ENCODE assay signal across 8 cellular contexts in genomic region chr4:26081795-26082498, GRCh38.
DNase-seq lines count a peak whose midpoint lies in the region; ATAC-seq and TF ChIP-seq lines count a peak whose summit lies in the region.

No MANE protein-coding gene starts in this region.

- H3K4me1 ChIP-seq in neural progenitor cell, result no peaks in the 10 kb centered on the region

- H3K27ac ChIP-seq in AG04450 (ENCODE audit: low read depth, low read length), result no peak overlapping the region
- H3K27ac ChIP-seq in neural progenitor cell, result no peak overlapping the region

- H3K27me3 Mint-ChIP-seq in T-helper 2 cell treated with Interferon-gamma antibody and Interleukin-4, amounts not matched to agents 5 μg/mL and 100 μg/mL, for 36 hours (ENCODE audit: low read depth), result no peaks in the 10 kb centered on the region
- peaks cover 2% of the 10 kb centered on the region for H3K27me3 Mint-ChIP-seq in neural progenitor cell (ENCODE audit: insufficient read depth, low read depth)

- no peaks in the 10 kb centered on the region for H3F3A ChIP-seq in neural progenitor cell (ENCODE audit: low read depth)

- H3K9me3 Mint-ChIP-seq in T-helper 2 cell treated with Interferon-gamma antibody and Interleukin-4, amounts not matched to agents 5 μg/mL and 100 μg/mL, for 36 hours, result peaks cover 9% of the 10 kb centered on the region
- H3K9me3 Mint-ChIP-seq in neural progenitor cell, result peaks cover 2% of the 10 kb centered on the region

- peaks cover 68% of the 10 kb centered on the region for H3K4me1 Mint-ChIP-seq in T-helper 2 cell treated with Interferon-gamma antibody and Interleukin-4, amounts not matched to agents 5 μg/mL and 100 μg/mL, for 36 hours (ENCODE audit: low read depth)
- H3K4me1 Mint-ChIP-seq in neural progenitor cell, result no peaks in the 10 kb centered on the region

- H3K36me3 Mint-ChIP-seq in T-helper 2 cell treated with Interferon-gamma antibody and Interleukin-4, amounts not matched to agents 5 μg/mL and 100 μg/mL, for 36 hours (ENCODE audit: low read depth), result peaks cover 12% of the 10 kb centered on the region
- H3K36me3 Mint-ChIP-seq in neural progenitor cell, result no peaks in the 10 kb centered on the region

- in situ Hi-C loops in GM13976 (cut with MboI; ENCODE audit: low sequenced_read_pairs, unreplicated experiment), result no loop called here

- no peak overlapping the region for H3K9ac ChIP-seq in neural progenitor cell

- H2AFZ ChIP-seq in neural progenitor cell (replicated peaks), result peak overlapping the region; percentile 56

- no peaks in the 10 kb centered on the region for H3K79me2 ChIP-seq in neural progenitor cell (ENCODE audit: low read depth)

- peak overlapping the region; percentile 83 for H3K27ac Mint-ChIP-seq in T-helper 2 cell treated with Interferon-gamma antibody and Interleukin-4, amounts not matched to agents 5 μg/mL and 100 μg/mL, for 36 hours
- H3K27ac Mint-ChIP-seq in neural progenitor cell, result no peak overlapping the region

- no peaks in the 10 kb centered on the region for H4K20me1 ChIP-seq in neural progenitor cell (ENCODE audit: low read depth)

- no peaks in the 10 kb centered on the region for H3K27me3 ChIP-seq in AG04450 (ENCODE audit: control insufficient read depth, insufficient read depth, low read length)
- H3K27me3 ChIP-seq in neural progenitor cell, result no peaks in the 10 kb centered on the region

- TF ChIP-seq CTCF in AG04450 (IDR thresholded peaks at IDR 0.05; ENCODE audit: low read depth, low read length), result peak; percentile 67
- TF ChIP-seq CTCF in GM13976 (IDR thresholded peaks at IDR 0.05; ENCODE audit: borderline replicate concordance, control extremely low read depth, extremely low read depth, insufficient read depth, missing control alignments), result peak; percentile 31
- TF ChIP-seq CTCF in neural progenitor cell (IDR thresholded peaks at IDR 0.05), result peak; percentile 84

- no peak overlapping the region for H3K4me3 ChIP-seq in AG04450 (ENCODE audit: low read depth, low read length)
- H3K4me3 ChIP-seq in neural progenitor cell, result no peak overlapping the region

- H3K36me3 ChIP-seq in neural progenitor cell, result no peaks in the 10 kb centered on the region

- ATAC-seq in GM18511 (IDR thresholded peaks at IDR 0.05; ENCODE audit: unreplicated experiment), result no peak

- peak overlapping the region; percentile 23 for H3K4me3 Mint-ChIP-seq in T-helper 2 cell treated with Interferon-gamma antibody and Interleukin-4, amounts not matched to agents 5 μg/mL and 100 μg/mL, for 36 hours
- H3K4me3 Mint-ChIP-seq in neural progenitor cell, result no peak overlapping the region

- POLR2A ChIA-PET in AG04450 (lab: Yijun Ruan, JAX), result interaction anchor here (0.6 kb wide), 1 partner anchor 245 kb away, joined by 3 read pairs; no protein-coding TSS in a partner anchor

- no peak overlapping the region for H3K4me2 ChIP-seq in neural progenitor cell

- CTCF ChIA-PET in AG04450 (lab: Charles Lee), result interaction anchor here (0.5 to 3.1 kb wide), 22 partner anchors 9 to 319 kb away, joined by 3 to 21 read pairs (median 4); no protein-coding TSS in a partner anchor

- H3K9me3 ChIP-seq in AG04450 (ENCODE audit: control insufficient read depth, insufficient read depth, low read length), result no peaks in the 10 kb centered on the region; the same call in 1 of the 2 replicates
- no peaks in the 10 kb centered on the region for H3K9me3 ChIP-seq in neural progenitor cell (ENCODE audit: low read depth)

- DNase-seq in AG04450 (ENCODE audit: low read depth, low spot score) (no peak), GM13976 (ENCODE audit: low spot score) (no peak), NCI-H1436 treated with DMSO at 0.1 percent for 48 hours (lab: John Stamatoyannopoulos, UW) (peak; percentile 17), fibroblast of peridontal ligament (ENCODE audit: extremely low read depth) (peak; percentile 66), neural progenitor cell (ENCODE audit: low spot score) (peak; percentile 77), islet precursor cell (no peak)
- DNase-seq in T-helper 2 cell treated with Interferon-gamma antibody and Interleukin-4, amounts not matched to agents 5 μg/mL and 100 μg/mL, for 36 hours (ENCODE audit: low spot score), result peak; percentile 41

Comparison
In these comparisons a context has a peak if more than half of its experiments do, and no peak if none do; other contexts are left out.
1. DNase-seq: peak in NCI-H1436 treated with DMSO at 0.1 percent for 48 hours (single experiment), T-helper 2 cell treated with Interferon-gamma antibody and Interleukin-4, amounts not matched to agents 5 μg/mL and 100 μg/mL, for 36 hours (single experiment), fibroblast of peridontal ligament (single experiment) and neural progenitor cell (single experiment); none in AG04450 (single experiment), GM13976 (single experiment) and islet precursor cell (single experiment).
2. CTCF ChIP-seq: peak in every context shown above with its lines; median percentile 84 in neural progenitor cell; 67 in AG04450; 31 in GM13976.